Comparison of ENCODE assay signal across 1 cellular context in genomic region chrX:73977542-73978169, GRCh38.
TF ChIP-seq lines count a peak whose summit lies in the region.

No MANE protein-coding gene starts in this region.

TF ChIP-seq in GM23338, 12 proteins besides CTCF, POLR2A, EP300 and RAD21 (continued from another document):
- TF ChIP-seq ZNF462 (CRISPR knock-in tag; IDR thresholded peaks at IDR 0.05): no peak
TF ChIP-seq in GM23338: peak in this region for 0.
